In the genomic region with DNA sequence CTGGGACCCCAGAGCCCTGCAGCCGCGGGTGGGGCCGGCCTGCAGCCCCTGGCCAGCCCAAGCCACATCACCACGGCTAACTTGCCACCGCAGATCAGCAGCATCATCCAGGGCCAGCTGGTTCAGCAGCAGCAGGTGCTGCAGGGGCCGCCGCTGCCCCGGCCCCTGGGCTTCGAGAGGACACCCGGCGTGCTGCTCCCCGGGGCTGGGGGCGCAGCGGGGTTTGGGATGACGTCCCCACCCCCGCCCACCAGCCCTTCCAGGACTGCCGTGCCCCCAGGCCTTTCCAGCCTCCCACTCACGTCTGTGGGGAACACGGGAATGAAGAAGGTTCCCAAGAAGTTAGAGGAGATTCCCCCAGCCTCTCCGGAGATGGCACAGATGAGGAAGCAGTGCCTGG, we compare ENCODE assay signal across 6 cellular contexts. TPM values are rescaled to one million over a fixed set of nuclear protein-coding genes. Genes with fewer than 3 reads are reported as not detected.
DNase-seq lines count a peak whose midpoint lies in the region; ATAC-seq, FAIRE-seq and TF ChIP-seq lines count a peak whose summit lies in the region.
"Not testable (repeated sequence)": the region's sequence is repeated elsewhere in the genome, so short reads cannot be mapped to it uniquely, and the experiment has no call there.

No MANE protein-coding gene starts in this region.

- H3K4me1 ChIP-seq in BLaER1, result peaks cover 46% of the 10 kb centered on the region
- H3K4me1 ChIP-seq in OCI-LY7 (ENCODE audit: insufficient read depth, low read length, poor library complexity, severe bottlenecking); mammary epithelial cell (ENCODE audit: insufficient read depth, low read length); kidney (ENCODE audit: control insufficient read depth in 1 of 2, insufficient read depth in 1 of 2, low read depth in 1 of 2, low read length in 2 of 2): not testable (repeated sequence)

- no CpG with 5 or more reads among the region's 20 CpGs for WGBS in mammary epithelial cell (ENCODE audit: low coverage, missing lambda C conversion rate)

- BruUV-seq in OCI-LY7 (replicated peaks; lab: Mats Ljungman, UMichigan) (TSS peak; percentile 43), mammary epithelial cell (replicated peaks; lab: Mats Ljungman, UMichigan) (TSS peak; percentile 41)

- H4K20me1 ChIP-seq in BLaER1 (peaks cover 95% of the 10 kb centered on the region), OCI-LY7 (ENCODE audit: insufficient read depth, low read length) (peaks cover 20% of the 10 kb centered on the region)
- not testable (repeated sequence) for H4K20me1 ChIP-seq in mammary epithelial cell (ENCODE audit: insufficient read depth, low read length)

- not testable (repeated sequence) for H3K9me2 ChIP-seq in OCI-LY7 (ENCODE audit: insufficient read depth, low read length)

- H3K36me3 ChIP-seq in BLaER1, result peaks cover 58% of the 10 kb centered on the region
- peaks cover 48% of the 10 kb centered on the region for H3K36me3 ChIP-seq in OCI-LY7 (ENCODE audit: insufficient read depth, low read length)
- peaks cover 16% of the 10 kb centered on the region for H3K36me3 ChIP-seq in mammary epithelial cell (ENCODE audit: insufficient read depth, low read length)
- H3K36me3 ChIP-seq in kidney (ENCODE audit: control insufficient read depth in 1 of 2, insufficient read depth in 2 of 2, low read length in 2 of 2), result not testable (repeated sequence)

- TF ChIP-seq POLR2A in GM12892 (IDR thresholded peaks at IDR 0.05; ENCODE audit: low read depth, low read length), result not testable (repeated sequence)

- not testable (repeated sequence) for H3K9me3 ChIP-seq in BLaER1; OCI-LY7 (ENCODE audit: low read length); mammary epithelial cell (replicated peaks; ENCODE audit: insufficient read depth, low read length); kidney (ENCODE audit: control insufficient read depth in 1 of 2, low read length in 2 of 2)

- not testable (repeated sequence) for DNase-seq in GM12892 (ENCODE audit: insufficient read length); OCI-LY7 (ENCODE audit: low spot score); mammary epithelial cell; natural killer cell treated with Interleukin-12 subunit alpha and Interleukin-12 subunit beta and Interleukin-15 and Interleukin-18, amount 100 ng/mL, for 72 hours (ENCODE audit: low spot score)
- DNase-seq in kidney, result peak; percentile 14

- H3K79me2 ChIP-seq in OCI-LY7 (ENCODE audit: insufficient read depth, low read depth, low read length), result peaks cover 75% of the 10 kb centered on the region
- H3K79me2 ChIP-seq in mammary epithelial cell (ENCODE audit: insufficient read depth, low read length), result peaks cover 89% of the 10 kb centered on the region

- H3K36me3 Mint-ChIP-seq in natural killer cell treated with Interleukin-12 subunit alpha and Interleukin-12 subunit beta and Interleukin-15 and Interleukin-18, amount 100 ng/mL, for 72 hours, result peaks cover 12% of the 10 kb centered on the region

- CTCF ChIA-PET in OCI-LY7 (lab: Charles Lee; ENCODE audit: unreplicated experiment); mammary epithelial cell (lab: Charles Lee; ENCODE audit: low non-redundant PET): not testable (repeated sequence)

- POLR2A ChIA-PET in OCI-LY7 (lab: Charles Lee), result not testable (repeated sequence)

- intact Hi-C loops in OCI-LY7 (cut with micrococcal nuclease; ENCODE audit: unreplicated experiment); mammary epithelial cell (cut with micrococcal nuclease); kidney (cut with DNase I): not testable (repeated sequence)

- H3K27me3 ChIP-seq in BLaER1; mammary epithelial cell (ENCODE audit: insufficient read depth, low read length): not testable (repeated sequence)

- peak overlapping the region; percentile 18 for H3K4me3 Mint-ChIP-seq in natural killer cell treated with Interleukin-12 subunit alpha and Interleukin-12 subunit beta and Interleukin-15 and Interleukin-18, amount 100 ng/mL, for 72 hours

- peaks cover 45 to 52% of the 10 kb centered on the region in 2 donors for H3K4me1 Mint-ChIP-seq in natural killer cell treated with Interleukin-12 subunit alpha and Interleukin-12 subunit beta and Interleukin-15 and Interleukin-18, amount 100 ng/mL, for 72 hours (ENCODE audit: low read depth in 2 of 2)

- H3K9me3 Mint-ChIP-seq in natural killer cell treated with Interleukin-12 subunit alpha and Interleukin-12 subunit beta and Interleukin-15 and Interleukin-18, amount 100 ng/mL, for 72 hours, result not testable (repeated sequence)

- 0 out of 2 replicates have a peak overlapping the region, but pooled peaks have one; percentile 53 for H3K4me2 ChIP-seq in BLaER1
- H3K4me2 ChIP-seq in OCI-LY7 (ENCODE audit: low read length); mammary epithelial cell (ENCODE audit: insufficient read depth, low read depth, low read length): not testable (repeated sequence)

- not testable (repeated sequence) for TF ChIP-seq CTCF in OCI-LY7 (conservative IDR thresholded peaks at IDR 0.05; ENCODE audit: low read length); mammary epithelial cell (conservative IDR thresholded peaks at IDR 0.05 in 1 of 2, IDR thresholded peaks at IDR 0.05 in 1 of 2; ENCODE audit: extremely low read depth in 1 of 2, insufficient read depth in 1 of 2, low read depth in 1 of 2, low read length in 2 of 2); kidney (IDR thresholded peaks at IDR 0.05; ENCODE audit: borderline replicate concordance, extremely low read depth, insufficient read depth)

- not testable (repeated sequence) for H3K27ac ChIP-seq in BLaER1; OCI-LY7 (ENCODE audit: low read depth, low read length, poor library complexity, severe bottlenecking); mammary epithelial cell (ENCODE audit: insufficient read depth, low read depth, low read length); kidney (ENCODE audit: low read depth in 2 of 2, low read length in 2 of 2)

- H2AFZ ChIP-seq in OCI-LY7 (ENCODE audit: low read length); mammary epithelial cell (ENCODE audit: low read depth, low read length): not testable (repeated sequence)

- H3K27ac Mint-ChIP-seq in natural killer cell treated with Interleukin-12 subunit alpha and Interleukin-12 subunit beta and Interleukin-15 and Interleukin-18, amount 100 ng/mL, for 72 hours, result not testable (repeated sequence)

- H3K4me3 ChIP-seq in BLaER1; OCI-LY7 (ENCODE audit: low read depth, low read length, poor library complexity, severe bottlenecking); mammary epithelial cell (replicated peaks in 1 of 3; ENCODE audit: insufficient read depth in 1 of 3, low read depth in 2 of 3, low read length in 3 of 3); kidney (ENCODE audit: low read length in 2 of 2): not testable (repeated sequence)

- in situ Hi-C loops in mammary epithelial cell (cut with MboI; ENCODE audit: low sequenced_read_pairs in 2 of 2), result not testable (repeated sequence)

- dilution Hi-C loops in mammary epithelial cell (cut with HindIII; ENCODE audit: low sequenced_read_pairs), result not testable (repeated sequence)

- FAIRE-seq in GM12892 (lab: Jason Lieb, UNC), result peak; percentile 50
- not testable (repeated sequence) for FAIRE-seq in kidney (lab: Jason Lieb, UNC)

- peak in 1 of 2 donors; percentile 24 for ATAC-seq in natural killer cell treated with Interleukin-12 subunit alpha and Interleukin-12 subunit beta and Interleukin-15 and Interleukin-18, amount 100 ng/mL, for 72 hours

- H3K9ac ChIP-seq in BLaER1; mammary epithelial cell (ENCODE audit: insufficient read depth, low read length); kidney (ENCODE audit: low read length in 2 of 2): not testable (repeated sequence)

- not testable (repeated sequence) for H3K27me3 Mint-ChIP-seq in natural killer cell treated with Interleukin-12 subunit alpha and Interleukin-12 subunit beta and Interleukin-15 and Interleukin-18, amount 100 ng/mL, for 72 hours

RNA-seq across cellular contexts. Expression of a gene that starts 11.6 kb away (rescaled TPM):
- 13.5 TPM for polyA plus RNA-seq in GM12892 (2012; ENCODE audit: missing spikeins)
- 13.5 and 20.7 TPM in 2 replicates for total RNA-seq in OCI-LY7 (2014; rRNA removed; shearing (Covaris generic))
- total RNA-seq in OCI-LY7 (2022) (56.2 and 59.7 TPM in 2 replicates), mammary epithelial cell (10 to 100 TPM; 15.5 to 48.0 TPM), kidney (44.7 TPM)
- polyA plus RNA-seq in mammary epithelial cell (3.6 TPM), kidney (ENCODE audit: insufficient read depth, low read depth, low replicate concordance) (7.5 TPM)
- polyA minus RNA-seq in mammary epithelial cell, result 30.6 TPM
- 100 to 1,000 TPM in 1 of 2 donors, 10 to 100 TPM in 1; 53.5 to 106 TPM for total RNA-seq in natural killer cell treated with Interleukin-12 subunit alpha and Interleukin-12 subunit beta and Interleukin-15 and Interleukin-18, amount 100 ng/mL, for 72 hours

RNA-seq across cellular contexts. Expression of a gene that starts 32.3 kb away (rescaled TPM):
- 16.1 TPM for polyA plus RNA-seq in GM12892 (2012; ENCODE audit: missing spikeins)
- total RNA-seq in OCI-LY7 (2014; rRNA removed; shearing (Covaris generic)), result 38.4 and 43.5 TPM in 2 replicates
- total RNA-seq in OCI-LY7 (2022), result 58.9 and 78.3 TPM in 2 replicates
- 10 to 100 TPM in 1 of 2 donors, 1 to 10 TPM in 1; 7.3 to 51.3 TPM for total RNA-seq in mammary epithelial cell
- polyA plus RNA-seq in mammary epithelial cell, result 33.6 TPM
- polyA minus RNA-seq in mammary epithelial cell, result 6.4 TPM
- 28.8 TPM for total RNA-seq in kidney
- 16.1 TPM for polyA plus RNA-seq in kidney (ENCODE audit: insufficient read depth, low read depth, low replicate concordance)
- 100 to 1,000 TPM in 1 of 2 donors, 10 to 100 TPM in 1; 53.7 to 147 TPM for total RNA-seq in natural killer cell treated with Interleukin-12 subunit alpha and Interleukin-12 subunit beta and Interleukin-15 and Interleukin-18, amount 100 ng/mL, for 72 hours
